In genomic region chr10:35875281-35875680, GRCh38 we compare ENCODE assay signal across 12 cellular contexts.
A peak's percentile ranks its signal among the peaks of the same experiment; 100 is the strongest.
DNase-seq lines count a peak whose midpoint lies in the region; ATAC-seq, FAIRE-seq and TF ChIP-seq lines count a peak whose summit lies in the region.
"Had no signal": no experiment of that assay in that cellular context is flagged by ENCODE, and none has a peak within 500 bp of the region (broad histone marks: within the 10 kb centered on the region; RNA-seq: fewer than 3 reads in every experiment).

No MANE protein-coding gene starts in this region.

- H3K27me3 ChIP-seq in kidney epithelial cell (ENCODE audit: control insufficient read depth, insufficient read depth, low read length) (no peaks in the 10 kb centered on the region), sigmoid colon (no peaks in the 10 kb centered on the region), Peyer's patch (no peaks in the 10 kb centered on the region)

- TF ChIP-seq CTCF in HEK293 (tag by site-specific recombination; IDR thresholded peaks at IDR 0.05) (no peak), astrocyte of the spinal cord (IDR thresholded peaks at IDR 0.05; ENCODE audit: low read depth, low read length) (no peak), kidney epithelial cell (IDR thresholded peaks at IDR 0.05; ENCODE audit: insufficient read depth, low read length, poor library complexity, severe bottlenecking) (no peak), sigmoid colon (IDR thresholded peaks at IDR 0.05) (no peak), D721Med (IDR thresholded peaks at IDR 0.05; ENCODE audit: insufficient read depth, missing control alignments) (no peak), Peyer's patch (IDR thresholded peaks at IDR 0.05) (no peak)

- in situ Hi-C loops in astrocyte of the spinal cord (cut with HindIII; ENCODE audit: low sequenced_read_pairs), result no loop called here

- no peak for TF ChIP-seq EP300 in sigmoid colon (IDR thresholded peaks at IDR 0.05)

- 73 to 82% methylated on average over 7 of the region's 7 CpGs for WGBS in sigmoid colon, 2 donors

- intact Hi-C loops in sigmoid colon (cut with DNase I), result no loop called here

- POLR2A ChIA-PET in HEK293 (lab: Yijun Ruan, JAX), result no interaction called here

- H3K36me3 ChIP-seq in HEK293 (ENCODE audit: control insufficient read depth in 2 of 2, insufficient read depth in 1 of 2, low read length in 2 of 2) (no peaks in the 10 kb centered on the region), kidney epithelial cell (ENCODE audit: control insufficient read depth, insufficient read depth, low read length) (no peaks in the 10 kb centered on the region), sigmoid colon (no peaks in the 10 kb centered on the region), Peyer's patch (no peaks in the 10 kb centered on the region)

- H3K4me1 ChIP-seq in HEK293 (ENCODE audit: control insufficient read depth, insufficient read depth, low read length) (no peaks in the 10 kb centered on the region), sigmoid colon (peaks cover 0 to 22% (median 18%) of the 10 kb centered on the region in 4 donors), Peyer's patch (no peaks in the 10 kb centered on the region)

- H3K9me3 ChIP-seq in HEK293 (ENCODE audit: control insufficient read depth, insufficient read depth, low read depth, low read length), result no peaks in the 10 kb centered on the region; the same call in 1 of the 2 replicates
- H3K9me3 ChIP-seq in sigmoid colon, result no peaks in the 10 kb centered on the region
- no peaks in the 10 kb centered on the region for H3K9me3 ChIP-seq in Peyer's patch

- H3K4me3 ChIP-seq in HEK293 (ENCODE audit: low read depth, low read length) (no peak overlapping the region), astrocyte of the spinal cord (ENCODE audit: low read depth, low read length) (no peak overlapping the region), kidney epithelial cell (ENCODE audit: low read depth, low read length) (no peak overlapping the region), sigmoid colon (no peak overlapping the region), Peyer's patch (no peak overlapping the region)

- H3K27ac ChIP-seq in HEK293 (ENCODE audit: extremely low read depth, low read depth, low read length) (no peak overlapping the region), sigmoid colon (peak overlapping the region in 3 of 4 donors; percentile 50 to 71 (median 54)), Peyer's patch (no peak overlapping the region)

- TF ChIP-seq POLR2A in sigmoid colon (IDR thresholded peaks at IDR 0.05), result no peak
- no peak for TF ChIP-seq POLR2A in Peyer's patch (IDR thresholded peaks at IDR 0.05)

- no peak for ATAC-seq in GM18909 (IDR thresholded peaks at IDR 0.05; ENCODE audit: poor library complexity, unreplicated experiment)
- ATAC-seq: activated naive CD8-positive, alpha-beta T cell treated with anti-CD3 and anti-CD28 coated beads, Interleukin-2, amount 50 U/mL, for 24 hours had no signal

- peak; percentile 56 for DNase-seq in astrocyte of the spinal cord (ENCODE audit: low read depth, low spot score)
- peak; percentile 18 for DNase-seq in kidney epithelial cell (ENCODE audit: low read depth)
- DNase-seq in sigmoid colon, result no peak
- DNase-seq in D721Med (ENCODE audit: insufficient read length, low spot score), result no peak
- no peak for DNase-seq in NK-92 treated with Interleukin-12 subunit alpha and Interleukin-12 subunit beta, amount 100 ng/mL, for 24 hours (lab: John Stamatoyannopoulos, UW)
- DNase-seq in Peyer's patch, result no peak
- DNase-seq: activated CD4-positive, alpha-beta T cell treated with anti-CD3 and anti-CD28 coated beads for 4 hours; activated naive CD8-positive, alpha-beta T cell treated with anti-CD3 and anti-CD28 coated beads, Interleukin-2, amount 50 U/mL, for 24 hours; CD4-positive, alpha-beta T cell; T-helper 1 cell had no signal

- no peak for FAIRE-seq in D721Med (lab: Jason Lieb, UNC)

- CTCF ChIA-PET in HEK293 (lab: Yijun Ruan, JAX), result no interaction called here

TF ChIP-seq in HEK293, 187 proteins besides CTCF, POLR2A, EP300 and RAD21:
- TF ChIP-seq ZIC2 (tag by site-specific recombination; IDR thresholded peaks at IDR 0.05) (peak; percentile 36; the same call in 1 of the 2 replicates), ZNF391 (tag by site-specific recombination; IDR thresholded peaks at IDR 0.05; ENCODE audit: borderline replicate concordance, low read depth) (no peak)
TF ChIP-seq in HEK293: peak in this region for 1.

Comparison
In these comparisons a context has a peak if more than half of its experiments do, and no peak if none do; other contexts are left out.
1. H3K27ac ChIP-seq: peak in sigmoid colon (3 of 4); none in HEK293 (single experiment) and Peyer's patch (0 of 4).
2. DNase-seq: peak in astrocyte of the spinal cord (single experiment) and kidney epithelial cell (single experiment); none in sigmoid colon (single experiment), D721Med (single experiment), NK-92 treated with Interleukin-12 subunit alpha and Interleukin-12 subunit beta, amount 100 ng/mL, for 24 hours (single experiment) and Peyer's patch (0 of 3).